ENCODE assay signal across 13 cellular contexts in the genomic region with DNA sequence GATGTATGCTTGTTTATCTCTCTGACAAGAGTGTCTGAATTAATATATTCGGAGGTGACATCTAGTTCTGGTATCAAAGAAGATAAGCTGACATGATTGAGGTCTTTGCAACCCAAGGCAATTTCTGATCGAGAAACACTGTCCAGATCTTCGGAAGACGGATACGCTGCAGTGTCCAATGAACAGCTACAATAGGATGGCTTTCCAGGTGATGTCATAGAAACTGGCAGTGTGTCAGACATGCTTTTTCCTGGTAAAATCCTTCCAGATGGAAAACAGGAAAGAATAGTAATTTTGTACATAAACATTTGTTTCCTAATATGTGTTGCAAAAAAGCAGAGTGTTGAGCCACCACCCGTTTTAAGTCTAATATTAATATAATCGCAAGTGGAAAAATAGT. TPM values are rescaled to one million over a fixed set of nuclear protein-coding genes. Genes with fewer than 3 reads are reported as not detected.
DNase-seq lines count a peak whose midpoint lies in the region; ATAC-seq, FAIRE-seq and TF ChIP-seq lines count a peak whose summit lies in the region.
"Had no signal": no experiment of that assay in that cellular context is flagged by ENCODE, and none has a peak within 500 bp of the region (broad histone marks: within the 10 kb centered on the region; RNA-seq: fewer than 3 reads in every experiment).

No MANE protein-coding gene starts in this region.

- no peak overlapping the region for H3K4me3 ChIP-seq in fibroblast of pulmonary artery (replicated peaks; ENCODE audit: low read depth, low read length)
- H3K4me3 ChIP-seq: BLaER1, GM23338 had no signal

- TF ChIP-seq CTCF in fibroblast of pulmonary artery (IDR thresholded peaks at IDR 0.05; ENCODE audit: low read length, missing control alignments) = no peak

- peak; percentile 91 for FAIRE-seq in H54 (lab: Jason Lieb, UNC)
- FAIRE-seq: GM19239 had no signal

- DNase-seq in H54 (ENCODE audit: insufficient read length, low spot score) (no peak), NCI-H446 treated with DMSO at 0.1 percent for 48 hours (lab: John Stamatoyannopoulos, UW) (peak; percentile 78), fibroblast of pulmonary artery (ENCODE audit: low read depth) (peak; percentile 7), sciatic nerve (ENCODE audit: low spot score) (no peak), nucleus accumbens (lab: John Stamatoyannopoulos, UW) (no peak)
- DNase-seq: DMS53, GF-D8, H9 had no signal

- peak; percentile 84 for ATAC-seq in sciatic nerve
- ATAC-seq in HG03039 (IDR thresholded peaks at IDR 0.05; ENCODE audit: unreplicated experiment) = no peak

- intact Hi-C loops in sciatic nerve (cut with DNase I) = no loop called here

- no peak for TF ChIP-seq POLR2A in H54 (IDR thresholded peaks at IDR 0.05; ENCODE audit: low read depth, low read length)

RNA-seq across cellular contexts. Expression of gene VWDE, which starts 33.4 kb away (rescaled TPM):
- total RNA-seq in sciatic nerve = 2.8 TPM
- total RNA-seq: HT-29 had no signal

Comparison
In these comparisons a context has a peak if more than half of its experiments do, and no peak if none do; other contexts are left out.
1. DNase-seq: peak in NCI-H446 treated with DMSO at 0.1 percent for 48 hours (single experiment) and fibroblast of pulmonary artery (single experiment); none in H54 (single experiment), sciatic nerve (single experiment) and nucleus accumbens (0 of 56).